Comparison of ENCODE assay signal across 24 cellular contexts in the genomic region with DNA sequence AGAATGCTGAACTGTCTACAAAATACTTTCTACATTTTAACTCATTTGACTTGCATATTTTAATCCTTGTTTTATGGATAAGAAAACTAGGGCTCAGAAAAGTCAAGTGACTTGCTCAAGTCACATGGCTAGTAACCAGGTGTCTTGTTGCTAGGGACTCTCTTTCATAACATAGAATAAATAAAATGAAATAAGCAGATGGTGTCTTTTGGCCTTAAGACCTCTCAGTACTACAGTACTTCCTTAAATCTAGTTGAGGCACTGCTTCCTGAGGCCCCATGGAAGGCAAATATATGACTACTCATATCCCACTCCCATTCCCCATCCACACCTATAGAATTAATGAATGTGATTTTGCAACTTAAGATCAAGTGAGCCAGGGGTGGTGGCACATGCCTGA.
DNase-seq lines count a peak whose midpoint lies in the region; ATAC-seq and TF ChIP-seq lines count a peak whose summit lies in the region.
"Had no signal": no experiment of that assay in that cellular context is flagged by ENCODE, and none has a peak within 500 bp of the region (broad histone marks: within the 10 kb centered on the region; RNA-seq: fewer than 3 reads in every experiment).

No MANE protein-coding gene starts in this region.

- H3K9ac ChIP-seq in trophoblast cell (ENCODE audit: low read length) = no peak overlapping the region

- peaks cover 3% of the 10 kb centered on the region for H3K79me1 ChIP-seq in trophoblast cell (ENCODE audit: low read length)

- DNase-seq in activated T-cell treated with anti-CD3 and anti-CD28 coated beads, Interleukin-2, amount 50 U/mL, for 72 hours = no peak
- no peak for DNase-seq in activated T-cell treated with anti-CD3 and anti-CD28 coated beads, Interleukin-2, amount 50 U/mL, for 24 hours
- DNase-seq in NOMO-1 treated with DMSO at 0.1 percent for 48 hours (lab: John Stamatoyannopoulos, UW; ENCODE audit: unreplicated experiment) (peak; percentile 63), brain microvascular endothelial cell (no peak), Ammon's horn (ENCODE audit: low spot score) (no peak), SHP77 treated with DMSO at 0.1 percent for 48 hours (lab: John Stamatoyannopoulos, UW) (no peak), trophoblast cell (no peak)
- DNase-seq in activated CD8-positive, alpha-beta memory T cell treated with anti-CD3 and anti-CD28 coated beads, Interleukin-2, amount 50 U/mL, for 48 hours = no peak
- DNase-seq: activated CD4-positive, alpha-beta T cell treated with anti-CD3 and anti-CD28 coated beads, Interleukin-2, amount 50 U/mL, for 4 hours; activated naive CD4-positive, alpha-beta T cell treated with anti-CD3 and anti-CD28 coated beads, Interleukin-2, amount 10 ng/mL, durations not matched to agents 7 days and 5 days; aorta; effector CD4-positive, alpha-beta T cell; NCI-H1092; NCI-H2081 treated with DMSO at 0.1 percent for 48 hours; NCI-H446 treated with DMSO at 0.1 percent for 48 hours; nephron progenitor cell; posterior cingulate gyrus; SHP77; WERI-Rb-1 had no signal

- H3K27ac ChIP-seq in brain microvascular endothelial cell = peak overlapping the region; percentile 9
- no peak overlapping the region for H3K27ac ChIP-seq in trophoblast cell (ENCODE audit: low read depth, low read length)
- H3K27ac ChIP-seq: gastroesophageal sphincter, vagina, WERI-Rb-1 had no signal

- H3K4me2 ChIP-seq in trophoblast cell (ENCODE audit: low read length) = no peak overlapping the region

- H2AK5ac ChIP-seq in trophoblast cell (ENCODE audit: low read length) = no peak overlapping the region

- peaks cover 4% of the 10 kb centered on the region in 2 experiments for H3K4me1 ChIP-seq in trophoblast cell (ENCODE audit: control insufficient read depth in 1 of 2, insufficient read depth in 2 of 2, low read length in 2 of 2)
- H3K4me1 ChIP-seq: vagina had no signal

- H3K27me3 ChIP-seq in brain microvascular endothelial cell (replicated peaks) (no peaks in the 10 kb centered on the region), trophoblast cell (ENCODE audit: insufficient read depth, low read length) (no peaks in the 10 kb centered on the region)
- H3K27me3 ChIP-seq: gastroesophageal sphincter, vagina had no signal

- H3K9me3 ChIP-seq in trophoblast cell (ENCODE audit: insufficient read depth, low read depth, low read length) = no peaks in the 10 kb centered on the region
- H3K9me3 ChIP-seq: gastroesophageal sphincter, vagina had no signal

- H3K9me3 Mint-ChIP-seq in activated T-cell treated with anti-CD3 and anti-CD28 coated beads, Interleukin-2, amount 50 U/mL, for 72 hours = peaks cover 3 to 4% of the 10 kb centered on the region in 2 donors
- peaks cover 3% of the 10 kb centered on the region for H3K9me3 Mint-ChIP-seq in activated T-cell treated with anti-CD3 and anti-CD28 coated beads, Interleukin-2, amount 50 U/mL, for 24 hours
- H3K9me3 Mint-ChIP-seq: activated naive CD4-positive, alpha-beta T cell treated with anti-CD3 and anti-CD28 coated beads, Interleukin-2, amount 10 ng/mL, durations not matched to agents 7 days and 5 days had no signal

- no peaks in the 10 kb centered on the region for H3K27me3 Mint-ChIP-seq in activated T-cell treated with anti-CD3 and anti-CD28 coated beads, Interleukin-2, amount 50 U/mL, for 72 hours (ENCODE audit: low read depth)
- H3K27me3 Mint-ChIP-seq in activated T-cell treated with anti-CD3 and anti-CD28 coated beads, Interleukin-2, amount 50 U/mL, for 24 hours = no peaks in the 10 kb centered on the region
- H3K27me3 Mint-ChIP-seq: activated naive CD4-positive, alpha-beta T cell treated with anti-CD3 and anti-CD28 coated beads, Interleukin-2, amount 10 ng/mL, durations not matched to agents 7 days and 5 days; IgD-negative memory B cell had no signal

- H3K14ac ChIP-seq in trophoblast cell (ENCODE audit: low read length) = no peak overlapping the region

- no peaks in the 10 kb centered on the region for H3K36me3 ChIP-seq in brain microvascular endothelial cell (replicated peaks)
- no peaks in the 10 kb centered on the region for H3K36me3 ChIP-seq in trophoblast cell (ENCODE audit: control insufficient read depth in 1 of 2, insufficient read depth in 2 of 2, low read length in 2 of 2)
- H3K36me3 ChIP-seq: gastroesophageal sphincter, vagina, WERI-Rb-1 had no signal

- peaks cover 13 to 54% of the 10 kb centered on the region in 2 donors for H3K36me3 Mint-ChIP-seq in activated T-cell treated with anti-CD3 and anti-CD28 coated beads, Interleukin-2, amount 50 U/mL, for 72 hours (ENCODE audit: insufficient read depth in 2 of 2)
- peaks cover 86% of the 10 kb centered on the region for H3K36me3 Mint-ChIP-seq in activated T-cell treated with anti-CD3 and anti-CD28 coated beads, Interleukin-2, amount 50 U/mL, for 24 hours (ENCODE audit: low read depth)

- in situ Hi-C loops in brain microvascular endothelial cell (cut with HindIII; ENCODE audit: low pct_ligation_motif_present, low sequenced_read_pairs) = no loop called here

- peaks cover 89% of the 10 kb centered on the region for H3K4me1 Mint-ChIP-seq in activated T-cell treated with anti-CD3 and anti-CD28 coated beads, Interleukin-2, amount 50 U/mL, for 72 hours (ENCODE audit: low read depth)
- peaks cover 77% of the 10 kb centered on the region for H3K4me1 Mint-ChIP-seq in activated T-cell treated with anti-CD3 and anti-CD28 coated beads, Interleukin-2, amount 50 U/mL, for 24 hours (ENCODE audit: low read depth)

- no peak for ATAC-seq in activated T-cell treated with anti-CD3 and anti-CD28 coated beads, Interleukin-2, amount 50 U/mL, for 72 hours (replicated peaks in 1 of 2)
- ATAC-seq: esophagus mucosa, gastroesophageal sphincter, sciatic nerve had no signal

- H3K4me3 ChIP-seq in brain microvascular endothelial cell (ENCODE audit: low read depth, low read length) (no peak overlapping the region), trophoblast cell (ENCODE audit: low read depth, low read length) (no peak overlapping the region)
- H3K4me3 ChIP-seq: gastroesophageal sphincter, vagina had no signal

- H3K23ac ChIP-seq in trophoblast cell (ENCODE audit: low read length) = no peak overlapping the region

- H2AFZ ChIP-seq in trophoblast cell (ENCODE audit: insufficient read depth, low read length, poor library complexity) = no peak overlapping the region

- no peak overlapping the region for H3K18ac ChIP-seq in trophoblast cell (ENCODE audit: low read length)

- peaks cover 2% of the 10 kb centered on the region for H3K79me2 ChIP-seq in trophoblast cell (ENCODE audit: control insufficient read depth, insufficient read depth, low read length, poor library complexity)

- no peak overlapping the region for H4K91ac ChIP-seq in trophoblast cell (ENCODE audit: low read depth, low read length)

- H4K12ac ChIP-seq in trophoblast cell (ENCODE audit: low read depth, low read length) = no peak overlapping the region

- H3K27ac Mint-ChIP-seq in activated T-cell treated with anti-CD3 and anti-CD28 coated beads, Interleukin-2, amount 50 U/mL, for 72 hours = peak overlapping the region; percentile 38
- no peak overlapping the region for H3K27ac Mint-ChIP-seq in activated T-cell treated with anti-CD3 and anti-CD28 coated beads, Interleukin-2, amount 50 U/mL, for 24 hours
- H3K27ac Mint-ChIP-seq: activated naive CD4-positive, alpha-beta T cell treated with anti-CD3 and anti-CD28 coated beads, Interleukin-2, amount 10 ng/mL, durations not matched to agents 7 days and 5 days; nephron progenitor cell had no signal

- no peak overlapping the region for H3K4me3 Mint-ChIP-seq in activated T-cell treated with anti-CD3 and anti-CD28 coated beads, Interleukin-2, amount 50 U/mL, for 72 hours
- H3K4me3 Mint-ChIP-seq in activated T-cell treated with anti-CD3 and anti-CD28 coated beads, Interleukin-2, amount 50 U/mL, for 24 hours = no peak overlapping the region
- H3K4me3 Mint-ChIP-seq: activated naive CD4-positive, alpha-beta T cell treated with anti-CD3 and anti-CD28 coated beads, Interleukin-2, amount 10 ng/mL, durations not matched to agents 7 days and 5 days; IgD-negative memory B cell; nephron progenitor cell had no signal

- H2BK120ac ChIP-seq in trophoblast cell (ENCODE audit: insufficient read depth, low read length, poor library complexity) = no peak overlapping the region

- H4K8ac ChIP-seq in trophoblast cell (ENCODE audit: low read depth, low read length) = no peak overlapping the region

- no peak overlapping the region for H2BK5ac ChIP-seq in trophoblast cell (ENCODE audit: low read depth, low read length, poor library complexity)

- H3K4ac ChIP-seq in trophoblast cell (ENCODE audit: low read depth, low read length) = no peak overlapping the region

- H2BK12ac ChIP-seq in trophoblast cell (ENCODE audit: low read length) = no peak overlapping the region

- TF ChIP-seq CTCF in brain microvascular endothelial cell (IDR thresholded peaks at IDR 0.05; ENCODE audit: low read depth, low read length, missing control alignments) = no peak
